ENCODE assay signal across 13 cellular contexts in genomic region chr10:122301055-122301810, GRCh38. TPM values are rescaled to one million over a fixed set of nuclear protein-coding genes. Genes with fewer than 3 reads are reported as not detected.
A peak's percentile ranks its signal among the peaks of the same experiment; 100 is the strongest.
DNase-seq lines count a peak whose midpoint lies in the region; ATAC-seq, FAIRE-seq and TF ChIP-seq lines count a peak whose summit lies in the region.
"Had no signal": no experiment of that assay in that cellular context is flagged by ENCODE, and none has a peak within 500 bp of the region (broad histone marks: within the 10 kb centered on the region; RNA-seq: fewer than 3 reads in every experiment).

No MANE protein-coding gene starts in this region.

- TF ChIP-seq CTCF in right atrium auricular region (IDR thresholded peaks at IDR 0.05): no peak
- no peak for TF ChIP-seq CTCF in kidney (IDR thresholded peaks at IDR 0.05; ENCODE audit: borderline replicate concordance, extremely low read depth, insufficient read depth)

- no peak for FAIRE-seq in kidney (lab: Jason Lieb, UNC)

- H3K4me1 ChIP-seq in right atrium auricular region (peaks cover 0 to 5% of the 10 kb centered on the region in 2 donors), kidney (ENCODE audit: control insufficient read depth in 1 of 2, insufficient read depth in 1 of 2, low read depth in 1 of 2, low read length in 2 of 2) (no peaks in the 10 kb centered on the region)
- H3K4me1 ChIP-seq: BLaER1, foreskin keratinocyte, uterus had no signal

- H3K4me3 ChIP-seq in right atrium auricular region (no peak overlapping the region), kidney (ENCODE audit: low read length in 2 of 2) (no peak overlapping the region)
- H3K4me3 ChIP-seq: BLaER1, uterus had no signal

- H3K9ac ChIP-seq in kidney (ENCODE audit: low read length in 2 of 2): no peak overlapping the region
- H3K9ac ChIP-seq: BLaER1 had no signal

- DNase-seq in right atrium auricular region (ENCODE audit: low spot score): peak; percentile 60
- DNase-seq in Right ventricle myocardium superior: no peak
- DNase-seq in astrocyte of the hippocampus (ENCODE audit: low read depth, low spot score): peak; percentile 77
- DNase-seq in left lobe of liver (ENCODE audit: low spot score): no peak
- no peak for DNase-seq in HuH-7.5 (ENCODE audit: low spot score)
- DNase-seq in Ammon's horn (ENCODE audit: low spot score): no peak
- no peak for DNase-seq in kidney
- no peak for DNase-seq in NCI-H2196 (lab: John Stamatoyannopoulos, UW; ENCODE audit: unreplicated experiment)
- DNase-seq: foreskin keratinocyte; NCI-H774; stimulated activated CD4-positive, alpha-beta T cell treated with anti-CD3 and anti-CD28 coated beads, Interleukin-4, amount 100 ng/mL, for 24 hours; uterus had no signal

- H3K27ac ChIP-seq in right atrium auricular region: peak overlapping the region in 1 of 2 donors; percentile 25
- H3K27ac ChIP-seq in kidney (ENCODE audit: low read depth in 2 of 2, low read length in 2 of 2): no peak overlapping the region
- H3K27ac ChIP-seq: BLaER1, foreskin keratinocyte, uterus had no signal

- no peak for ATAC-seq in Right ventricle myocardium superior (ENCODE audit: poor library complexity)
- ATAC-seq in left lobe of liver: peak; percentile 52
- ATAC-seq: foreskin keratinocyte had no signal

- H3K9me3 ChIP-seq in right atrium auricular region (no peaks in the 10 kb centered on the region), kidney (ENCODE audit: control insufficient read depth in 1 of 2, low read length in 2 of 2) (peaks cover 0 to 9% of the 10 kb centered on the region in 2 donors)
- H3K9me3 ChIP-seq: BLaER1, uterus had no signal

- no peaks in the 10 kb centered on the region for H3K27me3 ChIP-seq in right atrium auricular region
- H3K27me3 ChIP-seq: BLaER1, foreskin keratinocyte, uterus had no signal

- no peaks in the 10 kb centered on the region for H3K36me3 ChIP-seq in right atrium auricular region
- no peaks in the 10 kb centered on the region for H3K36me3 ChIP-seq in kidney (ENCODE audit: control insufficient read depth in 1 of 2, insufficient read depth in 2 of 2, low read length in 2 of 2)
- H3K36me3 ChIP-seq: BLaER1, uterus had no signal

- intact Hi-C loops in Right ventricle myocardium superior (cut with DNase I): loop anchor here (5.0 kb wide), 2 partner anchors 36 to 256 kb away; no protein-coding TSS in a partner anchor
- intact Hi-C loops in kidney (cut with DNase I): no loop called here

RNA-seq across cellular contexts. Expression of gene BTBD16, which starts 30.1 kb away (rescaled TPM):
- total RNA-seq in right atrium auricular region: not detected
- not detected for total RNA-seq in Right ventricle myocardium superior
- 1.5 TPM for total RNA-seq in left lobe of liver
- 1.2 TPM for total RNA-seq in kidney
- 0.34 TPM for polyA plus RNA-seq in kidney (ENCODE audit: insufficient read depth, low read depth, low replicate concordance)

Comparison
In these comparisons a context has a peak if more than half of its experiments do, and no peak if none do; other contexts are left out.
1. DNase-seq: peak in right atrium auricular region (single experiment) and astrocyte of the hippocampus (single experiment); none in Right ventricle myocardium superior (single experiment), left lobe of liver (single experiment), HuH-7.5 (single experiment), Ammon's horn (single experiment), kidney (single experiment) and NCI-H2196 (single experiment).